8 cellular contexts compared by ENCODE assay signal in the genomic region with DNA sequence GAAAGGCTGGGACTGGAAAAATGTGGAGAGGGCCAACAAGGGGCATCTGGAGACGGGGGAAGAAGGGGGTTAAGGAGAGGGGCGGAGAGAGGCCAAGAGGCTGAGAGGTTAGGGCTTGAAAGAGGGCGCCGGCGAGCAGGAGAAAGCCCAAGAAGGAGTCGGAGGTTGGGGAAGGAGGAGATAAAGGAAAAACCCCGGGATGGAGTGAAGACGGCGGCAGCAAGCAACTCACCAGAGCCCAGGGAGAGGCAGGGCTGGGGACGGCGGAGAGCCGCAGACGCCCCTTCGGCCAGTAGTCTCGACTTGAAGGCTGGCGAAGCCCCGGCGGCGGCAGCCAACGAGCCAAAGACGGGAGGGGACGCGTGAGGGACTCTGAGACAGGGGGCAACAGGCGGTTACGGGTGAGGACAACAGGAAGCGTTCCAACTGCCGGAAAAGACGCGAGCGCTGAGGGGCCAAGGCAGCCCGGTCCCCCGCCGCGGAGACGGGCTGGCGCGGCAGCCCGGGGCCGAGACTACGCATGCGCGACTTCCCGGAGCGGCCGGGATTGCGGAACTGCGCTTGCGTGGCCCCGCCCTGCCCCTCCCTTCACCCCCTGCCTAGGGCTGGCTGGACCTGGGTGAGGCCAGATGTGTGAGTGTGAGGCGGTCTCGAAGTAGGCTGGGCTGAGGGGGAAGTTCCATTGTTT. TPM values are rescaled to one million over a fixed set of nuclear protein-coding genes. Genes with fewer than 3 reads are reported as not detected.
DNase-seq lines count a peak whose midpoint lies in the region; ATAC-seq and TF ChIP-seq lines count a peak whose summit lies in the region.

A gene (minus strand): TSS at position 522 of the 688 bp plus-strand sequence. CDS start 7,277 bp downstream, outside the sequence.

- intact Hi-C loops in activated CD4-positive, alpha-beta memory T cell treated with anti-CD3 and anti-CD28 coated beads for 36 hours (cut with micrococcal nuclease) = loop anchor here (1.0 to 5.0 kb wide), 4 partner anchors 47 to 135 kb away; a partner anchor contains a TSS
- intact Hi-C loops in dorsolateral prefrontal cortex (cut with DNase I) = loop anchor here (1.0 to 10.0 kb wide), 8 partner anchors 47 to 215 kb away; a partner anchor contains a TSS
- intact Hi-C loops in right lobe of liver (cut with DNase I) = no loop called here

- H3K36me3 Mint-ChIP-seq in activated CD4-positive, alpha-beta memory T cell treated with anti-CD3 and anti-CD28 coated beads for 36 hours = peaks cover 15% of the 10 kb centered on the region

- peaks cover 0 to 21% (median 9%) of the 10 kb centered on the region in 4 donors for H3K4me1 ChIP-seq in right lobe of liver

- peak within 1 kb of the TSS; percentile 77 for H3K27ac ChIP-seq in HL-60 (replicated peaks)
- peak within 1 kb of the TSS; percentile 88 to 100 (median 97) for H3K27ac ChIP-seq in dorsolateral prefrontal cortex
- H3K27ac ChIP-seq in right lobe of liver = peak within 1 kb of the TSS; percentile 86 to 99 (median 93)

- H3K36me3 ChIP-seq in right lobe of liver = no peaks in the 10 kb centered on the region

- H3K4me3 ChIP-seq in HL-60 (replicated peaks; ENCODE audit: insufficient read depth, low read length) (peak within 1 kb of the TSS; percentile 90), dorsolateral prefrontal cortex (peak within 1 kb of the TSS; percentile 58 to 100 (median 96)), right lobe of liver (peak within 1 kb of the TSS; percentile 87 to 100 (median 92))

- CTCF ChIA-PET in activated CD4-positive, alpha-beta memory T cell treated with anti-CD3 and anti-CD28 coated beads for 36 hours (lab: Charles Lee) = no interaction called here

- H3K27me3 ChIP-seq in HL-60 (ENCODE audit: insufficient read depth, poor library complexity, severe bottlenecking) (no peaks in the 10 kb centered on the region), dorsolateral prefrontal cortex (no peaks in the 10 kb centered on the region), right lobe of liver (no peaks in the 10 kb centered on the region)

- H3K27ac Mint-ChIP-seq in activated CD4-positive, alpha-beta memory T cell treated with anti-CD3 and anti-CD28 coated beads for 36 hours = peak within 1 kb of the TSS; percentile 97

- TF ChIP-seq CTCF in HL-60 (IDR thresholded peaks at IDR 0.05; ENCODE audit: insufficient read depth, low read length) (no peak), dorsolateral prefrontal cortex (IDR thresholded peaks at IDR 0.05 in 54 of 56, conservative IDR thresholded peaks at IDR 0.05 in 2 of 56; ENCODE audit: low read depth in 1 of 56, partially characterized antibody in 56 of 56) (peak in 39 of 56 donors; percentile 3 to 63 (median 37)), right lobe of liver (IDR thresholded peaks at IDR 0.05) (no peak)

- DNase-seq in C1 segment of cervical spinal cord (lab: John Stamatoyannopoulos, UW) = peak; percentile 54 to 93 (median 85)
- DNase-seq in HL-60 (ENCODE audit: low read depth in 1 of 2, low spot score in 1 of 2) = peak; percentile 90 to 93
- DNase-seq in NCI-H82 treated with DMSO at 0.1 percent for 48 hours (lab: John Stamatoyannopoulos, UW; ENCODE audit: unreplicated experiment) = peak; percentile 80
- peak; percentile 97 for DNase-seq in activated CD4-positive, alpha-beta memory T cell treated with anti-CD3 and anti-CD28 coated beads for 36 hours
- DNase-seq in dorsolateral prefrontal cortex = peak; percentile 72 to 91 (median 84)
- peak; percentile 93 to 94 (median 94) for DNase-seq in right lobe of liver
- DNase-seq in stimulated activated CD4-positive, alpha-beta T cell treated with anti-CD3 and anti-CD28 coated beads, Interleukin-4, amount 100 ng/mL, for 24 hours = peak; percentile 94

- POLR2A ChIA-PET in activated CD4-positive, alpha-beta memory T cell treated with anti-CD3 and anti-CD28 coated beads for 36 hours (lab: Charles Lee) = interaction anchor here (0.7 to 2.5 kb wide), 5 partner anchors 46 to 55 kb away, joined by 3 to 22 read pairs (median 4); no protein-coding TSS in a partner anchor

- H3K27me3 Mint-ChIP-seq in activated CD4-positive, alpha-beta memory T cell treated with anti-CD3 and anti-CD28 coated beads for 36 hours = no peaks in the 10 kb centered on the region

- peak; percentile 87 for ATAC-seq in GM19438 (IDR thresholded peaks at IDR 0.05; ENCODE audit: low read depth, unreplicated experiment)
- peak; percentile 94 to 97 (median 95) for ATAC-seq in right lobe of liver

- no peaks in the 10 kb centered on the region for H3K9me3 ChIP-seq in right lobe of liver

- H3K9me3 Mint-ChIP-seq in activated CD4-positive, alpha-beta memory T cell treated with anti-CD3 and anti-CD28 coated beads for 36 hours = no peaks in the 10 kb centered on the region

- H3K4me1 Mint-ChIP-seq in activated CD4-positive, alpha-beta memory T cell treated with anti-CD3 and anti-CD28 coated beads for 36 hours (ENCODE audit: low read depth) = peaks cover 41% of the 10 kb centered on the region

- peak within 1 kb of the TSS; percentile 96 for H3K4me3 Mint-ChIP-seq in activated CD4-positive, alpha-beta memory T cell treated with anti-CD3 and anti-CD28 coated beads for 36 hours

- WGBS in right lobe of liver (ENCODE audit: insufficient coverage, low coverage, low lambda C conversion rate, missing lambda C conversion rate) = 0% methylated on average over 19 of the region's 51 CpGs

- peak; percentile 96 for TF ChIP-seq POLR2A in right lobe of liver (IDR thresholded peaks at IDR 0.05)

RNA-seq across cellular contexts. Expression of the gene that starts here (rescaled TPM):
- total RNA-seq in activated CD4-positive, alpha-beta memory T cell treated with anti-CD3 and anti-CD28 coated beads for 36 hours = 10 to 100 TPM; 25.8 to 27.5 TPM
- total RNA-seq in dorsolateral prefrontal cortex (10 to 100 TPM in 106 of 120 experiments, 1 to 10 TPM in 14; 6.3 to 23.4 (median 13.6) TPM), right lobe of liver (10 to 100 TPM; 12.5 to 19.2 (median 16.1) TPM)

Comparison
In these comparisons a context has a peak if more than half of its experiments do, and no peak if none do; other contexts are left out.
1. Peak in every context shown above with its lines: DNase-seq, ATAC-seq, H3K4me3 ChIP-seq and H3K27ac ChIP-seq.
2. CTCF ChIP-seq: peak in dorsolateral prefrontal cortex (39 of 56); none in HL-60 (single experiment) and right lobe of liver (0 of 4).
3. intact Hi-C loops: an anchor here in activated CD4-positive, alpha-beta memory T cell treated with anti-CD3 and anti-CD28 coated beads for 36 hours (1.0 to 5.0 kb wide) and dorsolateral prefrontal cortex (1.0 to 10.0 kb wide); none called in right lobe of liver.